In the genomic region with DNA sequence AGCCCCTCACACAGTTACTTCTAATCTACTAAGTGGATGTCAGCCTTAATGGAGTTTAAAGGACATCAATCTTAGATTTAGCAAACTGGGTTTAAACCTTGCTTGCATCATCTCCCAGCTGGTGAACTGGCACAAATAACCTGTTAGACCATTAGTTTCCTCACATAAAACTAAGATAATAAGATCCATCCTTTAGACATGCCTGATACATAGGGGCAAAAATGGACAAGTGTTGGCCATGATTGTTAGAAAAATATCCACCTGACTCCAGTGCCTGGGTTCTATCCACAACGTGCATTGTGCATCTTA, we compare ENCODE assay signal across 2 cellular contexts.
TF ChIP-seq lines count a peak whose summit lies in the region.

No MANE protein-coding gene starts in this region.

TF ChIP-seq in IMR-90, 13 proteins besides CTCF, POLR2A, EP300 and RAD21:
- TF ChIP-seq MXI1 (IDR thresholded peaks at IDR 0.05; ENCODE audit: borderline replicate concordance, low read depth, low read length) (no peak), CHD1 (IDR thresholded peaks at IDR 0.05; ENCODE audit: low read depth, low read length) (no peak), FOS (IDR thresholded peaks at IDR 0.05; ENCODE audit: low read depth, low read length) (no peak), RFX5 (IDR thresholded peaks at IDR 0.05; ENCODE audit: low read depth, low read length) (no peak), MAZ (IDR thresholded peaks at IDR 0.05; ENCODE audit: borderline replicate concordance, low read depth, low read length) (no peak), CEBPB (IDR thresholded peaks at IDR 0.05; ENCODE audit: low read depth, low read length) (no peak), RCOR1 (IDR thresholded peaks at IDR 0.05; ENCODE audit: insufficient replicate concordance, low read length) (no peak), SMC3 (IDR thresholded peaks at IDR 0.05; ENCODE audit: low read depth, low read length) (no peak), MAFK (IDR thresholded peaks at IDR 0.05; ENCODE audit: low read depth, low read length) (no peak), BHLHE40 (IDR thresholded peaks at IDR 0.05; ENCODE audit: low read depth, low read length) (no peak), NFE2L2 (IDR thresholded peaks at IDR 0.05; ENCODE audit: low read depth, low read length) (no peak)
- TF ChIP-seq, protein P1, sequence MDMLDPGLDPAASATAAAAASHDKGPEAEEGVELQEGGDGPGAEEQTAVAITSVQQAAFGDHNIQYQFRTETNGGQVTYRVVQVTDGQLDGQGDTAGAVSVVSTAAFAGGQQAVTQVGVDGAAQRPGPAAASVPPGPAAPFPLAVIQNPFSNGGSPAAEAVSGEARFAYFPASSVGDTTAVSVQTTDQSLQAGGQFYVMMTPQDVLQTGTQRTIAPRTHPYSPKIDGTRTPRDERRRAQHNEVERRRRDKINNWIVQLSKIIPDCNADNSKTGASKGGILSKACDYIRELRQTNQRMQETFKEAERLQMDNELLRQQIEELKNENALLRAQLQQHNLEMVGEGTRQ (IDR thresholded peaks at IDR 0.05; ENCODE audit: low read depth, low read length) = no peak
- TF ChIP-seq, protein P2, sequence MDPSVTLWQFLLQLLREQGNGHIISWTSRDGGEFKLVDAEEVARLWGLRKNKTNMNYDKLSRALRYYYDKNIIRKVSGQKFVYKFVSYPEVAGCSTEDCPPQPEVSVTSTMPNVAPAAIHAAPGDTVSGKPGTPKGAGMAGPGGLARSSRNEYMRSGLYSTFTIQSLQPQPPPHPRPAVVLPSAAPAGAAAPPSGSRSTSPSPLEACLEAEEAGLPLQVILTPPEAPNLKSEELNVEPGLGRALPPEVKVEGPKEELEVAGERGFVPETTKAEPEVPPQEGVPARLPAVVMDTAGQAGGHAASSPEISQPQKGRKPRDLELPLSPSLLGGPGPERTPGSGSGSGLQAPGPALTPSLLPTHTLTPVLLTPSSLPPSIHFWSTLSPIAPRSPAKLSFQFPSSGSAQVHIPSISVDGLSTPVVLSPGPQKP (IDR thresholded peaks at IDR 0.05; ENCODE audit: borderline replicate concordance, low read depth, low read length) = no peak

TF ChIP-seq in HEK293T, 16 proteins besides CTCF, POLR2A, EP300 and RAD21:
- TF ChIP-seq SUZ12 (IDR thresholded peaks at IDR 0.05) = no peak
- no peak for TF ChIP-seq ZNF384 (IDR thresholded peaks at IDR 0.05)
- no peak for TF ChIP-seq CTBP1 (IDR thresholded peaks at IDR 0.05; ENCODE audit: borderline replicate concordance)
- TF ChIP-seq L3MBTL2 (conservative IDR thresholded peaks at IDR 0.05) = no peak
- TF ChIP-seq FOXK2 (IDR thresholded peaks at IDR 0.05) = no peak
- no peak for TF ChIP-seq ELF4 (IDR thresholded peaks at IDR 0.05)
